Comparison of ENCODE assay signal across 19 cellular contexts in genomic region chr11:114525682-114526081, GRCh38. TPM values are rescaled to one million over a fixed set of nuclear protein-coding genes. Genes with fewer than 3 reads are reported as not detected.
DNase-seq lines count a peak whose midpoint lies in the region; ATAC-seq and TF ChIP-seq lines count a peak whose summit lies in the region.
"Had no signal": no experiment of that assay in that cellular context is flagged by ENCODE, and none has a peak within 500 bp of the region (broad histone marks: within the 10 kb centered on the region; RNA-seq: fewer than 3 reads in every experiment).

No MANE protein-coding gene starts in this region.

- in situ Hi-C loops in mammary epithelial cell (cut with MboI; ENCODE audit: low sequenced_read_pairs in 2 of 2), result no loop called here

- H3K79me2 ChIP-seq in SU-DHL-6 (ENCODE audit: insufficient read depth, low read length) (no peaks in the 10 kb centered on the region), mammary epithelial cell (ENCODE audit: insufficient read depth, low read length) (no peaks in the 10 kb centered on the region)

- no peak overlapping the region for H3K4me3 Mint-ChIP-seq in activated CD4-positive, alpha-beta T cell treated with anti-CD3 and anti-CD28 coated beads, Interleukin-2, amount 10 ng/mL, durations not matched to agents 24 days and 14 days
- no peak overlapping the region for H3K4me3 Mint-ChIP-seq in activated CD4-positive, alpha-beta T cell treated with anti-CD3 and anti-CD28 coated beads, Interleukin-2, amount 10 ng/mL, durations not matched to agents 7 days and 5 days
- H3K4me3 Mint-ChIP-seq: CD14-positive monocyte; CD4-positive, alpha-beta T cell; CD8-positive, alpha-beta memory T cell had no signal

- CTCF ChIA-PET in activated CD4-positive, alpha-beta T cell treated with anti-CD3 and anti-CD28 coated beads, Interleukin-2, amount 10 ng/mL, durations not matched to agents 7 days and 5 days (lab: Charles Lee), result no interaction called here
- CTCF ChIA-PET in mammary epithelial cell (lab: Charles Lee; ENCODE audit: low non-redundant PET), result interaction anchor here (0.5 kb wide), 1 partner anchor 729 kb away, joined by 8 read pairs; no protein-coding TSS in a partner anchor

- H3K4me1 Mint-ChIP-seq in activated CD4-positive, alpha-beta T cell treated with anti-CD3 and anti-CD28 coated beads, Interleukin-2, amount 10 ng/mL, durations not matched to agents 24 days and 14 days, result no peaks in the 10 kb centered on the region
- no peaks in the 10 kb centered on the region for H3K4me1 Mint-ChIP-seq in activated CD4-positive, alpha-beta T cell treated with anti-CD3 and anti-CD28 coated beads, Interleukin-2, amount 10 ng/mL, durations not matched to agents 7 days and 5 days
- H3K4me1 Mint-ChIP-seq: CD14-positive monocyte; CD8-positive, alpha-beta memory T cell had no signal

- no peaks in the 10 kb centered on the region for H3K36me3 Mint-ChIP-seq in activated CD4-positive, alpha-beta T cell treated with anti-CD3 and anti-CD28 coated beads, Interleukin-2, amount 10 ng/mL, durations not matched to agents 24 days and 14 days (ENCODE audit: low read depth)
- no peaks in the 10 kb centered on the region for H3K36me3 Mint-ChIP-seq in activated CD4-positive, alpha-beta T cell treated with anti-CD3 and anti-CD28 coated beads, Interleukin-2, amount 10 ng/mL, durations not matched to agents 7 days and 5 days (ENCODE audit: low read depth)
- H3K36me3 Mint-ChIP-seq: CD14-positive monocyte had no signal

- TF ChIP-seq CTCF in SU-DHL-6 (IDR thresholded peaks at IDR 0.05; ENCODE audit: insufficient read depth, low read length, poor library complexity, severe bottlenecking) (no peak), mucosa of descending colon (IDR thresholded peaks at IDR 0.05) (no peak), mammary epithelial cell (conservative IDR thresholded peaks at IDR 0.05 in 1 of 2, IDR thresholded peaks at IDR 0.05 in 1 of 2; ENCODE audit: extremely low read depth in 1 of 2, insufficient read depth in 1 of 2, low read depth in 1 of 2, low read length in 2 of 2) (no peak)

- H2AFZ ChIP-seq in SU-DHL-6 (ENCODE audit: low read depth, low read length, severe bottlenecking), result no peak overlapping the region
- H2AFZ ChIP-seq in mammary epithelial cell (ENCODE audit: low read depth, low read length), result no peak overlapping the region

- BruUV-seq in mammary epithelial cell (replicated peaks; lab: Mats Ljungman, UMichigan), result no TSS peak

- no peaks in the 10 kb centered on the region for H3K27me3 Mint-ChIP-seq in activated CD4-positive, alpha-beta T cell treated with anti-CD3 and anti-CD28 coated beads, Interleukin-2, amount 10 ng/mL, durations not matched to agents 24 days and 14 days
- H3K27me3 Mint-ChIP-seq in activated CD4-positive, alpha-beta T cell treated with anti-CD3 and anti-CD28 coated beads, Interleukin-2, amount 10 ng/mL, durations not matched to agents 7 days and 5 days, result peaks cover 2% of the 10 kb centered on the region

- H3K27ac Mint-ChIP-seq in activated CD4-positive, alpha-beta T cell treated with anti-CD3 and anti-CD28 coated beads, Interleukin-2, amount 10 ng/mL, durations not matched to agents 24 days and 14 days, result no peak overlapping the region
- no peak overlapping the region for H3K27ac Mint-ChIP-seq in activated CD4-positive, alpha-beta T cell treated with anti-CD3 and anti-CD28 coated beads, Interleukin-2, amount 10 ng/mL, durations not matched to agents 7 days and 5 days
- H3K27ac Mint-ChIP-seq: CD14-positive monocyte; CD4-positive, alpha-beta T cell had no signal

- ATAC-seq in mucosa of descending colon, result peak; percentile 63
- ATAC-seq in left ventricle myocardium superior, result no peak
- ATAC-seq: A549 had no signal

- H3K27me3 ChIP-seq in SU-DHL-6 (ENCODE audit: low read length), result no peaks in the 10 kb centered on the region
- H3K27me3 ChIP-seq in mammary epithelial cell (ENCODE audit: insufficient read depth, low read length), result no peaks in the 10 kb centered on the region
- H3K27me3 ChIP-seq: BLaER1 treated with 17β-estradiol and CSF1 and Interleukin-3, amounts not matched to agents 10 nM and 100 nM had no signal

- WGBS in mammary epithelial cell (ENCODE audit: low coverage, missing lambda C conversion rate), result 20% methylated on average over 2 of the region's 2 CpGs

- DNase-seq in activated CD4-positive, alpha-beta T cell treated with anti-CD3 and anti-CD28 coated beads, Interleukin-2, amount 10 ng/mL, durations not matched to agents 24 days and 14 days, result peak; percentile 14
- no peak for DNase-seq in activated CD4-positive, alpha-beta T cell treated with anti-CD3 and anti-CD28 coated beads, Interleukin-2, amount 10 ng/mL, durations not matched to agents 7 days and 5 days
- DNase-seq in mucosa of descending colon (peak in 1 of 3 donors; percentile 23), mammary epithelial cell (no peak), left ventricle myocardium superior (no peak)
- DNase-seq: 8988T; ACHN; AML-193; BE2C; CD4-positive, alpha-beta T cell; CD8-positive, alpha-beta memory T cell; DMS 273 treated with DMSO at 0.1 percent for 48 hours; DND-41; GOT3 had no signal

- no peaks in the 10 kb centered on the region for H3K4me1 ChIP-seq in mucosa of descending colon (ENCODE audit: low read depth)
- H3K4me1 ChIP-seq in mammary epithelial cell (ENCODE audit: insufficient read depth, low read length), result no peaks in the 10 kb centered on the region
- H3K4me1 ChIP-seq: A549, BE2C, HAP-1 had no signal

- POLR2A ChIA-PET in activated CD4-positive, alpha-beta T cell treated with anti-CD3 and anti-CD28 coated beads, Interleukin-2, amount 10 ng/mL, durations not matched to agents 7 days and 5 days (lab: Charles Lee), result no interaction called here

- H3K4me3 ChIP-seq in SU-DHL-6 (ENCODE audit: insufficient read depth, low read length, poor library complexity, severe bottlenecking) (no peak overlapping the region), mucosa of descending colon (no peak overlapping the region), mammary epithelial cell (replicated peaks in 1 of 3; ENCODE audit: insufficient read depth in 1 of 3, low read depth in 2 of 3, low read length in 3 of 3) (no peak overlapping the region)
- H3K4me3 ChIP-seq: A549; BLaER1 treated with 17β-estradiol and CSF1 and Interleukin-3, amounts not matched to agents 10 nM and 100 nM; HAP-1 had no signal

- intact Hi-C loops in activated CD4-positive, alpha-beta T cell treated with anti-CD3 and anti-CD28 coated beads, Interleukin-2, amount 10 ng/mL, durations not matched to agents 24 days and 14 days (cut with micrococcal nuclease), result no loop called here
- intact Hi-C loops in mucosa of descending colon (cut with DNase I, micrococcal nuclease), result no loop called here
- intact Hi-C loops in mammary epithelial cell (cut with micrococcal nuclease), result no loop called here
- intact Hi-C loops in left ventricle myocardium superior (cut with micrococcal nuclease), result no loop called here

- H4K20me1 ChIP-seq in SU-DHL-6 (ENCODE audit: low read depth, low read length) (no peaks in the 10 kb centered on the region), mammary epithelial cell (ENCODE audit: insufficient read depth, low read length) (no peaks in the 10 kb centered on the region)
- H4K20me1 ChIP-seq: BLaER1 treated with 17β-estradiol and CSF1 and Interleukin-3, amounts not matched to agents 10 nM and 100 nM had no signal

- dilution Hi-C loops in mammary epithelial cell (cut with HindIII; ENCODE audit: low sequenced_read_pairs), result no loop called here

- H3K27ac ChIP-seq in SU-DHL-6 (ENCODE audit: low read depth, low read length) (peak overlapping the region; percentile 46; the same call in 1 of the 2 replicates), mammary epithelial cell (ENCODE audit: insufficient read depth, low read depth, low read length) (no peak overlapping the region)
- H3K27ac ChIP-seq: A549; BLaER1 treated with 17β-estradiol and CSF1 and Interleukin-3, amounts not matched to agents 10 nM and 100 nM had no signal

- H3K9me3 ChIP-seq in SU-DHL-6 (ENCODE audit: insufficient read depth, low read length) (no peaks in the 10 kb centered on the region), mucosa of descending colon (no peaks in the 10 kb centered on the region), mammary epithelial cell (replicated peaks; ENCODE audit: insufficient read depth, low read length) (no peaks in the 10 kb centered on the region)
- H3K9me3 ChIP-seq: BE2C, HAP-1 had no signal

- H3K4me2 ChIP-seq in SU-DHL-6 (ENCODE audit: low read depth, low read length, poor library complexity, severe bottlenecking) (no peak overlapping the region), mammary epithelial cell (ENCODE audit: insufficient read depth, low read depth, low read length) (no peak overlapping the region)
- H3K4me2 ChIP-seq: A549; BLaER1 treated with 17β-estradiol and CSF1 and Interleukin-3, amounts not matched to agents 10 nM and 100 nM had no signal

- peaks cover 5% of the 10 kb centered on the region for H3K9me3 Mint-ChIP-seq in activated CD4-positive, alpha-beta T cell treated with anti-CD3 and anti-CD28 coated beads, Interleukin-2, amount 10 ng/mL, durations not matched to agents 24 days and 14 days
- peaks cover 8% of the 10 kb centered on the region for H3K9me3 Mint-ChIP-seq in activated CD4-positive, alpha-beta T cell treated with anti-CD3 and anti-CD28 coated beads, Interleukin-2, amount 10 ng/mL, durations not matched to agents 7 days and 5 days

- H3K9ac ChIP-seq in SU-DHL-6 (ENCODE audit: low read length) (no peak overlapping the region), mammary epithelial cell (ENCODE audit: insufficient read depth, low read length) (no peak overlapping the region)
- H3K9ac ChIP-seq: BLaER1 treated with 17β-estradiol and CSF1 and Interleukin-3, amounts not matched to agents 10 nM and 100 nM had no signal

- no peaks in the 10 kb centered on the region; the same call in 1 of the 2 replicates for H3K9me2 ChIP-seq in SU-DHL-6 (replicated peaks; ENCODE audit: insufficient read depth, low read length)

- no peaks in the 10 kb centered on the region for H3K36me3 ChIP-seq in SU-DHL-6 (ENCODE audit: low read length)
- no peaks in the 10 kb centered on the region for H3K36me3 ChIP-seq in mucosa of descending colon (ENCODE audit: low read depth)
- no peaks in the 10 kb centered on the region for H3K36me3 ChIP-seq in mammary epithelial cell (ENCODE audit: insufficient read depth, low read length)
- H3K36me3 ChIP-seq: BE2C; BLaER1 treated with 17β-estradiol and CSF1 and Interleukin-3, amounts not matched to agents 10 nM and 100 nM; HAP-1 had no signal

- no peaks in the 10 kb centered on the region for H3F3A ChIP-seq in SU-DHL-6 (ENCODE audit: insufficient read depth)

RNA-seq across cellular contexts. Expression of gene NXPE1, which starts 34.0 kb away (rescaled TPM):
- total RNA-seq in activated CD4-positive, alpha-beta T cell treated with anti-CD3 and anti-CD28 coated beads, Interleukin-2, amount 10 ng/mL, durations not matched to agents 24 days and 14 days, result not detected in 2 replicates
- not detected for total RNA-seq in activated CD4-positive, alpha-beta T cell treated with anti-CD3 and anti-CD28 coated beads, Interleukin-2, amount 10 ng/mL, durations not matched to agents 7 days and 5 days
- total RNA-seq in mucosa of descending colon, result 100 to 1,000 TPM; 139 to 414 (median 194) TPM
- not detected for total RNA-seq in mammary epithelial cell
- polyA plus RNA-seq in mammary epithelial cell, result not detected
- not detected for polyA minus RNA-seq in mammary epithelial cell
- not detected for total RNA-seq in left ventricle myocardium superior
- total RNA-seq: CD4-positive, alpha-beta T cell; CD8-positive, alpha-beta memory T cell had no signal
- polyA plus RNA-seq: A549; CD14-positive monocyte; CD8-positive, alpha-beta memory T cell had no signal

Comparison
In these comparisons a context has a peak if more than half of its experiments do, and no peak if none do; other contexts are left out.
1. RNA of gene NXPE1, which starts 34.0 kb away (total RNA-seq): 139 to 414 TPM in mucosa of descending colon; not detected in activated CD4-positive, alpha-beta T cell treated with anti-CD3 and anti-CD28 coated beads, Interleukin-2, amount 10 ng/mL, durations not matched to agents 24 days and 14 days, not detected in activated CD4-positive, alpha-beta T cell treated with anti-CD3 and anti-CD28 coated beads, Interleukin-2, amount 10 ng/mL, durations not matched to agents 7 days and 5 days, not detected in mammary epithelial cell and not detected in left ventricle myocardium superior (single experiment); every median in the first group is over 100 times any median in the second.